In genomic region chr4:186737427-186737826, GRCh38 we compare ENCODE assay signal across 27 cellular contexts. TPM values are rescaled to one million over a fixed set of nuclear protein-coding genes. Genes with fewer than 3 reads are reported as not detected.
"Had no signal": no experiment of that assay in that cellular context is flagged by ENCODE, and none has a peak within 500 bp of the region (broad histone marks: within the 10 kb centered on the region; RNA-seq: fewer than 3 reads in every experiment).

No MANE protein-coding gene starts in this region.

- H3K27me3 ChIP-seq: MG63, Peyer's patch had no signal

- DNase-seq: activated B cell treated with CpG ODN at 0.5 μM for 24 hours; activated CD4-positive, alpha-beta T cell treated with anti-CD3 and anti-CD28 coated beads for 1 hour; activated CD4-positive, alpha-beta T cell treated with anti-CD3 and anti-CD28 coated beads, Interleukin-2, amount 10 ng/mL, durations not matched to agents 24 days and 14 days; activated CD4-positive, alpha-beta T cell treated with anti-CD3 and anti-CD28 coated beads, Interleukin-2, amount 50 U/mL, for 48 hours; activated CD8-positive, alpha-beta memory T cell treated with anti-CD3 and anti-CD28 coated beads, Interleukin-2, amount 10 ng/mL, durations not matched to agents 7 days and 5 days; activated effector memory CD4-positive, alpha-beta T cell treated with Interleukin-2 at 50 U/mL for 16 hours; activated naive CD4-positive, alpha-beta T cell; activated T-cell treated with anti-CD3 and anti-CD28 coated beads, Interleukin-2, amount 50 U/mL, for 24 hours; aorta; central memory CD4-positive, alpha-beta T cell; KG1; MG63; MV-4-11; NCI-H1105 treated with DMSO at 0.1 percent for 48 hours; NCI-H2029; NCI-H2107; NCI-H2171 treated with DMSO at 0.1 percent for 48 hours; NCI-H226; NCI-H510A; NCI-H526 treated with DMSO at 0.1 percent for 48 hours; NK-92 treated with Interleukin-12 subunit alpha and Interleukin-12 subunit beta, amount 100 ng/mL, for 24 hours; OCI-M1; Peyer's patch; SHP77 treated with DMSO at 0.1 percent for 48 hours had no signal

- H3K4me3 ChIP-seq: MG63, Peyer's patch had no signal

- H3K4me1 Mint-ChIP-seq: activated B cell treated with CpG ODN at 0.5 μM for 24 hours; activated CD4-positive, alpha-beta T cell treated with anti-CD3 and anti-CD28 coated beads, Interleukin-2, amount 10 ng/mL, durations not matched to agents 24 days and 14 days; activated CD8-positive, alpha-beta memory T cell treated with anti-CD3 and anti-CD28 coated beads, Interleukin-2, amount 10 ng/mL, durations not matched to agents 7 days and 5 days; activated naive CD4-positive, alpha-beta T cell treated with anti-CD3 and anti-CD28 coated beads, Interleukin-2, amount 50 U/mL, for 24 hours had no signal

- H3K27ac ChIP-seq: Peyer's patch had no signal

- H3K27me3 Mint-ChIP-seq: activated B cell treated with CpG ODN at 0.5 μM for 24 hours; activated CD4-positive, alpha-beta T cell treated with anti-CD3 and anti-CD28 coated beads, Interleukin-2, amount 10 ng/mL, durations not matched to agents 24 days and 14 days; activated CD8-positive, alpha-beta memory T cell treated with anti-CD3 and anti-CD28 coated beads, Interleukin-2, amount 10 ng/mL, durations not matched to agents 7 days and 5 days; activated naive CD4-positive, alpha-beta T cell treated with anti-CD3 and anti-CD28 coated beads, Interleukin-2, amount 50 U/mL, for 24 hours; activated T-cell treated with anti-CD3 and anti-CD28 coated beads, Interleukin-2, amount 50 U/mL, for 24 hours had no signal

- ATAC-seq: activated CD8-positive, alpha-beta memory T cell treated with anti-CD3 and anti-CD28 coated beads, Interleukin-2, amount 10 ng/mL, durations not matched to agents 7 days and 5 days had no signal

- H3K36me3 ChIP-seq: MG63, Peyer's patch had no signal

- H3K9me3 ChIP-seq: MG63, Peyer's patch had no signal

- H3K27ac Mint-ChIP-seq: activated B cell treated with CpG ODN at 0.5 μM for 24 hours; activated CD4-positive, alpha-beta T cell treated with anti-CD3 and anti-CD28 coated beads, Interleukin-2, amount 10 ng/mL, durations not matched to agents 24 days and 14 days; activated CD8-positive, alpha-beta memory T cell treated with anti-CD3 and anti-CD28 coated beads, Interleukin-2, amount 10 ng/mL, durations not matched to agents 7 days and 5 days; activated naive CD4-positive, alpha-beta T cell treated with anti-CD3 and anti-CD28 coated beads, Interleukin-2, amount 50 U/mL, for 24 hours; activated T-cell treated with anti-CD3 and anti-CD28 coated beads, Interleukin-2, amount 50 U/mL, for 24 hours; activated T-helper 1 cell treated with anti-CD3 and anti-CD28 coated beads, Interleukin-12 subunit alpha, Interleukin-12 subunit beta, Interleukin-2, Interleukin-4 antibody, amounts not matched to agents 30 ng/mL and 10 ng/mL and 1 ng/mL, durations not matched to agents 14 hours and 24 hours and 36 hours; T-helper 1 cell treated with Interleukin-12 subunit alpha and Interleukin-12 subunit beta and Interleukin-4 antibody, amounts not matched to agents 30 μg/mL and 1 μg/mL, for 36 hours had no signal

- H3K9me3 Mint-ChIP-seq: activated B cell treated with CpG ODN at 0.5 μM for 24 hours; activated CD4-positive, alpha-beta T cell treated with anti-CD3 and anti-CD28 coated beads, Interleukin-2, amount 10 ng/mL, durations not matched to agents 24 days and 14 days; activated T-helper 1 cell treated with anti-CD3 and anti-CD28 coated beads, Interleukin-12 subunit alpha, Interleukin-12 subunit beta, Interleukin-2, Interleukin-4 antibody, amounts not matched to agents 30 ng/mL and 10 ng/mL and 1 ng/mL, durations not matched to agents 14 hours and 24 hours and 36 hours had no signal

- H3K36me3 Mint-ChIP-seq: activated CD8-positive, alpha-beta memory T cell treated with anti-CD3 and anti-CD28 coated beads, Interleukin-2, amount 10 ng/mL, durations not matched to agents 7 days and 5 days; activated naive CD4-positive, alpha-beta T cell treated with anti-CD3 and anti-CD28 coated beads, Interleukin-2, amount 50 U/mL, for 24 hours had no signal

- H3K4me3 Mint-ChIP-seq: activated B cell treated with CpG ODN at 0.5 μM for 24 hours; activated CD4-positive, alpha-beta T cell treated with anti-CD3 and anti-CD28 coated beads, Interleukin-2, amount 10 ng/mL, durations not matched to agents 24 days and 14 days; activated CD8-positive, alpha-beta memory T cell treated with anti-CD3 and anti-CD28 coated beads, Interleukin-2, amount 10 ng/mL, durations not matched to agents 7 days and 5 days; activated naive CD4-positive, alpha-beta T cell treated with anti-CD3 and anti-CD28 coated beads, Interleukin-2, amount 50 U/mL, for 24 hours; activated T-cell treated with anti-CD3 and anti-CD28 coated beads, Interleukin-2, amount 50 U/mL, for 24 hours; activated T-helper 1 cell treated with anti-CD3 and anti-CD28 coated beads, Interleukin-12 subunit alpha, Interleukin-12 subunit beta, Interleukin-2, Interleukin-4 antibody, amounts not matched to agents 30 ng/mL and 10 ng/mL and 1 ng/mL, durations not matched to agents 14 hours and 24 hours and 36 hours; T-helper 1 cell treated with Interleukin-12 subunit alpha and Interleukin-12 subunit beta and Interleukin-4 antibody, amounts not matched to agents 30 μg/mL and 1 μg/mL, for 36 hours had no signal

RNA-seq across cellular contexts. Expression of gene FAT1, which starts 13.8 kb away (rescaled TPM):
- total RNA-seq: activated B cell treated with CpG ODN at 0.5 μM for 24 hours had no signal
